In genomic region chr17:46129302-46129701, GRCh38 we compare ENCODE assay signal across 19 cellular contexts.
"Had no signal": no experiment of that assay in that cellular context is flagged by ENCODE, and none has a peak within 500 bp of the region (broad histone marks: within the 10 kb centered on the region; RNA-seq: fewer than 3 reads in every experiment).

No MANE protein-coding gene starts in this region.

- H3K9me3 Mint-ChIP-seq: activated T-cell treated with anti-CD3 and anti-CD28 coated beads, Interleukin-2, amount 50 U/mL, for 4 hours; nephron; stimulated activated naive CD8-positive, alpha-beta T cell treated with anti-CD3 and anti-CD28 coated beads, Interleukin-15, amount 100 ng/mL, for 72 hours had no signal

- H3K27me3 ChIP-seq: adrenal gland, ovary, testis had no signal

- ATAC-seq: activated CD8-positive, alpha-beta memory T cell treated with anti-CD3 and anti-CD28 coated beads, Interleukin-2, amount 10 ng/mL, durations not matched to agents 7 days and 5 days; activated T-cell treated with anti-CD3 and anti-CD28 coated beads, Interleukin-2, amount 50 U/mL, for 4 hours; lower lobe of right lung; stimulated activated naive CD8-positive, alpha-beta T cell treated with anti-CD3 and anti-CD28 coated beads, Interleukin-15, amount 100 ng/mL, for 72 hours had no signal

- DNase-seq: activated CD4-positive, alpha-beta T cell treated with anti-CD3 and anti-CD28 coated beads, Interleukin-2, amount 50 U/mL, for 1 hour; activated CD4-positive, CD25-positive, alpha-beta regulatory T cell; activated CD8-positive, alpha-beta memory T cell treated with anti-CD3 and anti-CD28 coated beads, Interleukin-2, amount 10 ng/mL, durations not matched to agents 7 days and 5 days; activated naive CD4-positive, alpha-beta T cell; activated T-cell treated with anti-CD3 and anti-CD28 coated beads, Interleukin-2, amount 50 U/mL, for 4 hours; adrenal gland; cerebellar nuclear complex; dermis blood vessel endothelial cell; hypothalamus; lower lobe of right lung; ovary; stimulated activated CD4-positive, alpha-beta T cell treated with anti-CD3 and anti-CD28 coated beads, Interleukin-15, amount 100 ng/mL, for 24 hours; stimulated activated CD4-positive, alpha-beta T cell treated with anti-CD3 and anti-CD28 coated beads, Interleukin-4, amount 100 ng/mL, for 24 hours; stimulated activated naive CD8-positive, alpha-beta T cell treated with anti-CD3 and anti-CD28 coated beads, Interleukin-15, amount 100 ng/mL, for 72 hours; T-helper 2 cell; testis had no signal

- H3K4me3 Mint-ChIP-seq: activated CD8-positive, alpha-beta memory T cell treated with anti-CD3 and anti-CD28 coated beads, Interleukin-2, amount 10 ng/mL, durations not matched to agents 7 days and 5 days; activated T-cell treated with anti-CD3 and anti-CD28 coated beads, Interleukin-2, amount 50 U/mL, for 4 hours; nephron had no signal

- H3K27ac Mint-ChIP-seq: activated CD8-positive, alpha-beta memory T cell treated with anti-CD3 and anti-CD28 coated beads, Interleukin-2, amount 10 ng/mL, durations not matched to agents 7 days and 5 days; stimulated activated naive CD8-positive, alpha-beta T cell treated with anti-CD3 and anti-CD28 coated beads, Interleukin-15, amount 100 ng/mL, for 72 hours had no signal

- H3K27me3 Mint-ChIP-seq: activated CD8-positive, alpha-beta memory T cell treated with anti-CD3 and anti-CD28 coated beads, Interleukin-2, amount 10 ng/mL, durations not matched to agents 7 days and 5 days; stimulated activated naive CD8-positive, alpha-beta T cell treated with anti-CD3 and anti-CD28 coated beads, Interleukin-15, amount 100 ng/mL, for 72 hours had no signal

- H3K36me3 ChIP-seq: adrenal gland, lower lobe of right lung, ovary had no signal

- H3K4me3 ChIP-seq: adrenal gland, lower lobe of right lung, ovary, SK-N-MC, testis had no signal

- FAIRE-seq: TTC549 had no signal

- H3K27ac ChIP-seq: adrenal gland, lower lobe of right lung, ovary, SK-N-MC, testis had no signal

- H3K9me3 ChIP-seq: adrenal gland, lower lobe of right lung, ovary, testis had no signal
